ENCODE assay signal across 12 cellular contexts in the genomic region with DNA sequence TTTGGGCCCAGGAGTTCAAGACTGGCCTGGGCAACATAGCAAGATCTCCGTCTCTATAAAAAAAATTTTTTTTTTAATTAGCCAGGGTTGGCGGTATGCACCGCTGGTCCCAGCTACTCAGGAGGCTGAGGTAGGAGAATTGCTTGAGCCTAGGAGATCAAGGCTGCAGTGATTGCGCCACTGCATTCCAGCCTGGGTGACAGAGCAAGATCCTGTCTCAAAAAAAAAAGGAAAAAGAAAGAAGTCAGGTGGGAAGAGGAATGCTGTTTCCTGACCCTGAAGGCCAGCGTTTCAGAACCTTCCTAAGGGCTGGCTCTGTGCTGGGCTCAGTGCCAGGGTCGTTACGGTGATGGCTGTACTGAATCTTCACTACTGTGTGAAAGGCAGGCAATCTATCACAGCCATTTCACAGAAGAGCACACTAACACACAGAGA. TPM values are rescaled to one million over a fixed set of nuclear protein-coding genes. Genes with fewer than 3 reads are reported as not detected.
DNase-seq lines count a peak whose midpoint lies in the region; ATAC-seq and TF ChIP-seq lines count a peak whose summit lies in the region.
"Had no signal": no experiment of that assay in that cellular context is flagged by ENCODE, and none has a peak within 500 bp of the region (broad histone marks: within the 10 kb centered on the region; RNA-seq: fewer than 3 reads in every experiment).

No MANE protein-coding gene starts in this region.

- H3K9me3 Mint-ChIP-seq in Caco-2 (ENCODE audit: unreplicated experiment), result no peaks in the 10 kb centered on the region
- H3K9me3 Mint-ChIP-seq in naive thymus-derived CD4-positive, alpha-beta T cell, result peaks cover 0 to 3% (median 0%) of the 10 kb centered on the region in 11 donors
- H3K9me3 Mint-ChIP-seq: activated T-helper 2 cell treated with anti-CD3 and anti-CD28 coated beads, Interferon-gamma antibody, Interleukin-2, Interleukin-4, amounts not matched to agents 10 μg/mL and 5 μg/mL and 100 μg/mL, durations not matched to agents 14 hours and 24 hours and 36 hours; nephron had no signal

- H3K4me1 ChIP-seq in Caco-2, result peaks cover 6% of the 10 kb centered on the region; the same call in 1 of the 2 replicates
- peaks cover 8 to 18% of the 10 kb centered on the region in 2 donors for H3K4me1 ChIP-seq in adrenal gland (replicated peaks in 1 of 2)
- H3K4me1 ChIP-seq in naive thymus-derived CD4-positive, alpha-beta T cell (ENCODE audit: control insufficient read depth in 2 of 2, insufficient read depth in 2 of 2, low read length in 2 of 2), result no peaks in the 10 kb centered on the region

- H3K4me3 ChIP-seq in Caco-2 (ENCODE audit: low read depth, low read length) (no peak overlapping the region), adrenal gland (no peak overlapping the region)
- no peak overlapping the region for H3K4me3 ChIP-seq in naive thymus-derived CD4-positive, alpha-beta T cell (ENCODE audit: low read length)

- peak; percentile 57 for ATAC-seq in left colon
- ATAC-seq in naive thymus-derived CD4-positive, alpha-beta T cell, result no peak

- intact Hi-C loops in Caco-2 (cut with micrococcal nuclease; ENCODE audit: unreplicated experiment), result no loop called here
- intact Hi-C loops in adrenal gland (cut with DNase I), result no loop called here
- intact Hi-C loops in left colon (cut with DNase I, micrococcal nuclease), result no loop called here
- intact Hi-C loops in naive thymus-derived CD4-positive, alpha-beta T cell (cut with micrococcal nuclease), result no loop called here

- CTCF ChIA-PET in Caco-2 (lab: Charles Lee), result interaction anchor here (0.6 to 0.7 kb wide), 2 partner anchors 135 to 296 kb away, joined by 4 to 6 read pairs; no protein-coding TSS in a partner anchor
- CTCF ChIA-PET in naive thymus-derived CD4-positive, alpha-beta T cell (lab: Charles Lee), result no interaction called here

- H3K27me3 ChIP-seq in Caco-2 (replicated peaks; ENCODE audit: control insufficient read depth, insufficient read depth, low read length) (no peaks in the 10 kb centered on the region), adrenal gland (no peaks in the 10 kb centered on the region)
- no peaks in the 10 kb centered on the region for H3K27me3 ChIP-seq in naive thymus-derived CD4-positive, alpha-beta T cell (ENCODE audit: control insufficient read depth in 2 of 2, insufficient read depth in 2 of 2, low read length in 2 of 2)

- H3K36me3 ChIP-seq in Caco-2 (ENCODE audit: control insufficient read depth, insufficient read depth, low read length) (no peaks in the 10 kb centered on the region), adrenal gland (replicated peaks in 1 of 2) (no peaks in the 10 kb centered on the region)
- H3K36me3 ChIP-seq in naive thymus-derived CD4-positive, alpha-beta T cell (ENCODE audit: control insufficient read depth in 2 of 3, insufficient read depth in 3 of 3, low read length in 3 of 3), result no peaks in the 10 kb centered on the region
- H3K36me3 ChIP-seq: WERI-Rb-1 had no signal

- no peaks in the 10 kb centered on the region for H3K9me3 ChIP-seq in Caco-2
- H3K9me3 ChIP-seq in adrenal gland (replicated peaks in 1 of 3), result no peaks in the 10 kb centered on the region
- no peaks in the 10 kb centered on the region for H3K9me3 ChIP-seq in naive thymus-derived CD4-positive, alpha-beta T cell (ENCODE audit: control insufficient read depth in 2 of 3, low read length in 3 of 3)

- no peak overlapping the region for H3K4me3 Mint-ChIP-seq in Caco-2 (ENCODE audit: unreplicated experiment)
- no peak overlapping the region for H3K4me3 Mint-ChIP-seq in naive thymus-derived CD4-positive, alpha-beta T cell
- H3K4me3 Mint-ChIP-seq: CD8-positive, alpha-beta memory T cell; nephron had no signal

- 29 to 45% (median 37%) methylated on average over 7 of the region's 7 CpGs for WGBS in adrenal gland, 4 donors

- no peak for TF ChIP-seq CTCF in Caco-2 (IDR thresholded peaks at IDR 0.05; ENCODE audit: insufficient read depth in 1 of 2, low read depth in 1 of 2, low read length in 1 of 2, severe bottlenecking in 1 of 2, unreplicated experiment in 1 of 2)
- no peak for TF ChIP-seq CTCF in adrenal gland (IDR thresholded peaks at IDR 0.05)

- H3K27me3 Mint-ChIP-seq in Caco-2 (ENCODE audit: insufficient read depth, unreplicated experiment), result no peaks in the 10 kb centered on the region
- H3K27me3 Mint-ChIP-seq in naive thymus-derived CD4-positive, alpha-beta T cell, result peaks cover 2 to 36% (median 25%) of the 10 kb centered on the region in 5 donors

- POLR2A ChIA-PET in Caco-2 (lab: Charles Lee), result no interaction called here
- POLR2A ChIA-PET in naive thymus-derived CD4-positive, alpha-beta T cell (lab: Charles Lee), result no interaction called here

- BruUV-seq in Caco-2 (replicated peaks; lab: Mats Ljungman, UMichigan), result no TSS peak

- no peak for TF ChIP-seq POLR2A in adrenal gland (IDR thresholded peaks at IDR 0.05)

- H3K4me1 Mint-ChIP-seq in Caco-2 (ENCODE audit: low read depth, unreplicated experiment), result peaks cover 13% of the 10 kb centered on the region
- no peaks in the 10 kb centered on the region for H3K4me1 Mint-ChIP-seq in naive thymus-derived CD4-positive, alpha-beta T cell
- H3K4me1 Mint-ChIP-seq: CD8-positive, alpha-beta memory T cell had no signal

- peak overlapping the region in 1 of 5 donors; percentile 73 for H3K27ac ChIP-seq in adrenal gland
- H3K27ac ChIP-seq in naive thymus-derived CD4-positive, alpha-beta T cell (ENCODE audit: low read depth, low read length), result no peak overlapping the region
- H3K27ac ChIP-seq: WERI-Rb-1 had no signal

- H3K36me3 Mint-ChIP-seq in Caco-2 (ENCODE audit: insufficient read depth, unreplicated experiment), result no peaks in the 10 kb centered on the region
- H3K36me3 Mint-ChIP-seq in naive thymus-derived CD4-positive, alpha-beta T cell, result no peaks in the 10 kb centered on the region
- H3K36me3 Mint-ChIP-seq: CD8-positive, alpha-beta memory T cell had no signal

- H3K27ac Mint-ChIP-seq in Caco-2 (ENCODE audit: unreplicated experiment), result peak overlapping the region; percentile 39
- no peak overlapping the region for H3K27ac Mint-ChIP-seq in naive thymus-derived CD4-positive, alpha-beta T cell
- H3K27ac Mint-ChIP-seq: activated T-helper 2 cell treated with anti-CD3 and anti-CD28 coated beads, Interferon-gamma antibody, Interleukin-2, Interleukin-4, amounts not matched to agents 10 μg/mL and 5 μg/mL and 100 μg/mL, durations not matched to agents 14 hours and 24 hours and 36 hours; CD8-positive, alpha-beta memory T cell had no signal

- peak; percentile 60 to 66 for DNase-seq in Caco-2
- DNase-seq in HT-29 (ENCODE audit: low spot score), result peak; percentile 74
- peak; percentile 44 to 87 (median 83) for DNase-seq in adrenal gland
- DNase-seq in left colon, result peak in 1 of 2 donors; percentile 51
- no peak for DNase-seq in activated CD8-positive, alpha-beta memory T cell treated with anti-CD3 and anti-CD28 coated beads, Interleukin-2, amount 50 U/mL, for 48 hours
- DNase-seq in epidermal melanocyte (ENCODE audit: insufficient read length, low spot score), result no peak
- DNase-seq in naive thymus-derived CD4-positive, alpha-beta T cell, result no peak
- no peak for DNase-seq in GM19240 (ENCODE audit: insufficient read length, low spot score)
- DNase-seq: CD8-positive, alpha-beta memory T cell; WERI-Rb-1 had no signal

RNA-seq across cellular contexts. Expression of gene AGAP1, which starts 35.0 kb away (rescaled TPM):
- total RNA-seq in Caco-2 (2022) (39.5 and 41.7 TPM in 2 replicates), adrenal gland (10 to 100 TPM; 12.9 to 29.6 (median 18.9) TPM), left colon (10 to 100 TPM; 61.3 to 78.5 TPM)
- 31.1 and 44.8 TPM in 2 replicates for total RNA-seq in HT-29 (2014; rRNA removed; shearing (Covaris generic))
- 10 to 100 TPM in 1 of 3 donors, 1 to 10 TPM in 2; 5.3 to 11.0 (median 7.0) TPM for polyA plus RNA-seq in adrenal gland
- 1 to 10 TPM in 2 of 5 experiments, under 1 TPM in 3; 0.35 to 9.6 (median 0.85) TPM for total RNA-seq in naive thymus-derived CD4-positive, alpha-beta T cell
- polyA plus RNA-seq in naive thymus-derived CD4-positive, alpha-beta T cell, result not detected

Comparison
In these comparisons a context has a peak if more than half of its experiments do, and no peak if none do; other contexts are left out.
1. DNase-seq: peak in Caco-2 (2 of 2), HT-29 (single experiment) and adrenal gland (7 of 7); none in activated CD8-positive, alpha-beta memory T cell treated with anti-CD3 and anti-CD28 coated beads, Interleukin-2, amount 50 U/mL, for 48 hours (single experiment), epidermal melanocyte (single experiment), naive thymus-derived CD4-positive, alpha-beta T cell (0 of 9) and GM19240 (single experiment).